In genomic region chr11:67390947-67391303, GRCh38 we compare ENCODE assay signal across 8 cellular contexts. TPM values are rescaled to one million over a fixed set of nuclear protein-coding genes. Genes with fewer than 3 reads are reported as not detected.
DNase-seq lines count a peak whose midpoint lies in the region; ATAC-seq and TF ChIP-seq lines count a peak whose summit lies in the region.

No MANE protein-coding gene starts in this region.

- ATAC-seq in GM21576 (IDR thresholded peaks at IDR 0.05; ENCODE audit: unreplicated experiment) (no peak), HG03159 (IDR thresholded peaks at IDR 0.05; ENCODE audit: unreplicated experiment) (no peak)

- peak overlapping the region; percentile 87 to 93 (median 91) for H3K4me3 Mint-ChIP-seq in CD4-positive, alpha-beta memory T cell

- BruUV-seq in PC-9 (replicated peaks; lab: Mats Ljungman, UMichigan) = no TSS peak

- DNase-seq in CD4-positive, alpha-beta memory T cell = no peak
- no peak for DNase-seq in PC-9
- DNase-seq in epithelial cell of prostate (ENCODE audit: low read depth, low spot score) = no peak
- peak; percentile 46 for DNase-seq in osteoblast (ENCODE audit: insufficient read length, low spot score, missing footprints)
- no peak for DNase-seq in hypothalamus (lab: John Stamatoyannopoulos, UW)
- DNase-seq in HK-2 (ENCODE audit: unreplicated experiment) = no peak

- intact Hi-C loops in CD4-positive, alpha-beta memory T cell (cut with micrococcal nuclease) = loop anchor here (1.0 kb wide), 1 partner anchor 93 kb away; no protein-coding TSS in a partner anchor
- intact Hi-C loops in PC-9 (cut with micrococcal nuclease; ENCODE audit: unreplicated experiment) = loop anchor here (2.0 kb wide), 1 partner anchor 78 kb away; the partner anchor contains the start of gene TMEM134

- peaks cover 33% of the 10 kb centered on the region for H3F3A ChIP-seq in PC-9 (ENCODE audit: insufficient read depth, low read depth)

- H4K20me1 ChIP-seq in PC-9 (ENCODE audit: insufficient read depth) (no peaks in the 10 kb centered on the region; the same call in 1 of the 2 replicates), osteoblast (ENCODE audit: insufficient read depth, low read length) (no peaks in the 10 kb centered on the region)

- H2AFZ ChIP-seq in PC-9 (peak overlapping the region; percentile 91), osteoblast (ENCODE audit: low read length) (peak overlapping the region; percentile 90)

- no peak for TF ChIP-seq CTCF in PC-9 (conservative IDR thresholded peaks at IDR 0.05)
- TF ChIP-seq CTCF in osteoblast (IDR thresholded peaks at IDR 0.05; ENCODE audit: extremely low read depth, low read depth, low read length) = no peak

- H3K27me3 Mint-ChIP-seq in CD4-positive, alpha-beta memory T cell = no peaks in the 10 kb centered on the region

- peak overlapping the region; percentile 79 for H3K27ac ChIP-seq in CD4-positive, alpha-beta memory T cell (ENCODE audit: low read depth, low read length)
- H3K27ac ChIP-seq in PC-9 (peak overlapping the region; percentile 54), epithelial cell of prostate (peak overlapping the region; percentile 35), osteoblast (ENCODE audit: low read depth, low read length) (peak overlapping the region; percentile 83)

- H3K9me3 Mint-ChIP-seq in CD4-positive, alpha-beta memory T cell = peaks cover 0 to 1% (median 0%) of the 10 kb centered on the region in 8 donors

- H3K4me2 ChIP-seq in PC-9 = peak overlapping the region; percentile 96
- peak overlapping the region; percentile 99 for H3K4me2 ChIP-seq in osteoblast (ENCODE audit: insufficient read depth, low read length)

- peaks cover 16% of the 10 kb centered on the region for H3K4me1 ChIP-seq in CD4-positive, alpha-beta memory T cell (ENCODE audit: insufficient read depth, low read length)
- H3K4me1 ChIP-seq in PC-9 (replicated peaks; ENCODE audit: insufficient read depth) = peaks cover 12% of the 10 kb centered on the region; the same call in 1 of the 2 replicates
- H3K4me1 ChIP-seq in osteoblast (ENCODE audit: insufficient read depth, low read length) = peaks cover 13% of the 10 kb centered on the region

- H3K36me3 Mint-ChIP-seq in CD4-positive, alpha-beta memory T cell = peaks cover 4 to 12% of the 10 kb centered on the region in 2 donors

- H3K79me2 ChIP-seq in PC-9 (ENCODE audit: low read depth) = peaks cover 21% of the 10 kb centered on the region
- H3K79me2 ChIP-seq in osteoblast (ENCODE audit: insufficient read depth, low read length) = peaks cover 24% of the 10 kb centered on the region

- CTCF ChIA-PET in CD4-positive, alpha-beta memory T cell (lab: Charles Lee; ENCODE audit: partially characterized antibody) = interaction anchor here (1.4 to 24.8 kb wide), 12 partner anchors 9 to 123 kb away, joined by 3 to 1065 read pairs (median 6); partner anchors contain the start of genes AIP, POLD4, PPP1CA and PTPRCAP
- CTCF ChIA-PET in PC-9 (lab: Charles Lee) = interaction anchor here (0.6 to 1.4 kb wide), 3 partner anchors 34 to 69 kb away, joined by 6 to 28 read pairs (median 14); no protein-coding TSS in a partner anchor

- no peaks in the 10 kb centered on the region for H3K9me2 ChIP-seq in PC-9 (ENCODE audit: insufficient read depth)

- peaks cover 21 to 41% (median 33%) of the 10 kb centered on the region in 4 donors for H3K4me1 Mint-ChIP-seq in CD4-positive, alpha-beta memory T cell

- POLR2A ChIA-PET in CD4-positive, alpha-beta memory T cell (lab: Charles Lee; ENCODE audit: partially characterized antibody) = interaction anchor here (1.1 to 21.5 kb wide), 22 partner anchors 8 to 119 kb away, joined by 3 to 2262 read pairs (median 8); partner anchors contain the start of genes AIP, CARNS1, CDK2AP2 and CLCF1
- POLR2A ChIA-PET in PC-9 (lab: Charles Lee; ENCODE audit: unreplicated experiment) = interaction anchor here (0.6 to 0.7 kb wide), 2 partner anchors 37 to 421 kb away, joined by 4 read pairs; no protein-coding TSS in a partner anchor

- peaks cover 3% of the 10 kb centered on the region for H3K36me3 ChIP-seq in CD4-positive, alpha-beta memory T cell (ENCODE audit: insufficient read depth, low read length)
- H3K36me3 ChIP-seq in PC-9 (ENCODE audit: low read depth) (no peaks in the 10 kb centered on the region), osteoblast (ENCODE audit: insufficient read depth, low read length) (no peaks in the 10 kb centered on the region)

- H3K27ac Mint-ChIP-seq in CD4-positive, alpha-beta memory T cell = peak overlapping the region; percentile 75 to 94 (median 86)

- peak overlapping the region; percentile 63 to 75 for H3K4me3 ChIP-seq in CD4-positive, alpha-beta memory T cell (ENCODE audit: low read length in 2 of 2)
- H3K4me3 ChIP-seq in PC-9 = peak overlapping the region; percentile 89
- H3K4me3 ChIP-seq in osteoblast (ENCODE audit: insufficient read depth, low read length) = peak overlapping the region; percentile 87

- no peaks in the 10 kb centered on the region for H3K9me3 ChIP-seq in CD4-positive, alpha-beta memory T cell (ENCODE audit: control insufficient read depth in 1 of 2, low read length in 2 of 2)
- H3K9me3 ChIP-seq in PC-9 (ENCODE audit: insufficient read depth, low read depth) = no peaks in the 10 kb centered on the region
- H3K9me3 ChIP-seq in osteoblast (ENCODE audit: low read depth, low read length) = no peaks in the 10 kb centered on the region

- H3K27me3 ChIP-seq in CD4-positive, alpha-beta memory T cell (ENCODE audit: insufficient read depth, low read length) = no peaks in the 10 kb centered on the region
- no peaks in the 10 kb centered on the region for H3K27me3 ChIP-seq in PC-9 (ENCODE audit: insufficient read depth, low read depth)
- H3K27me3 ChIP-seq in osteoblast (ENCODE audit: insufficient read depth, low read length) = no peaks in the 10 kb centered on the region

RNA-seq across cellular contexts. Expression of gene RAD9A, which starts 0.9 kb away (rescaled TPM):
- total RNA-seq in CD4-positive, alpha-beta memory T cell = 10 to 100 TPM; 51.8 to 55.9 TPM
- polyA plus RNA-seq in CD4-positive, alpha-beta memory T cell = 1 to 10 TPM; 6.7 to 8.3 TPM
- 62.8 and 79.8 TPM in 2 replicates for total RNA-seq in PC-9 (2021)
- 7.6 and 10.3 TPM in 2 replicates for total RNA-seq in osteoblast

RNA-seq across cellular contexts. Expression of gene PPP1CA, which starts 10.7 kb away (rescaled TPM):
- 100 to 1,000 TPM; 159 to 161 TPM for total RNA-seq in CD4-positive, alpha-beta memory T cell
- polyA plus RNA-seq in CD4-positive, alpha-beta memory T cell = 100 to 1,000 TPM; 474 to 774 TPM
- 306 and 351 TPM in 2 replicates for total RNA-seq in PC-9 (2021)
- 161 and 169 TPM in 2 replicates for total RNA-seq in osteoblast

RNA-seq across cellular contexts. Expression of gene TBC1D10C, which starts 13.0 kb away (rescaled TPM):
- 100 to 1,000 TPM; 371 to 382 TPM for total RNA-seq in CD4-positive, alpha-beta memory T cell
- polyA plus RNA-seq in CD4-positive, alpha-beta memory T cell = 100 to 1,000 TPM; 316 to 331 TPM
- 0.58 TPM in 1 of 2 replicates, not detected in the other for total RNA-seq in PC-9 (2021)
- not detected in 2 replicates for total RNA-seq in osteoblast

RNA-seq across cellular contexts. Expression of gene CLCF1, which starts 17.5 kb away (rescaled TPM):
- total RNA-seq in CD4-positive, alpha-beta memory T cell = 1 to 10 TPM; 5.4 to 6.4 TPM
- polyA plus RNA-seq in CD4-positive, alpha-beta memory T cell = 1 to 10 TPM in 1 of 2 donors, under 1 TPM in 1; 0.45 to 4.4 TPM
- total RNA-seq in PC-9 (2021) (15.9 and 17.0 TPM in 2 replicates), osteoblast (6.2 and 6.9 TPM in 2 replicates)

RNA-seq across cellular contexts. Expression of gene CARNS1, which starts 24.6 kb away (rescaled TPM):
- total RNA-seq in CD4-positive, alpha-beta memory T cell = 1 to 10 TPM; 2.3 to 3.3 TPM
- under 1 TPM; 0.45 to 0.81 TPM for polyA plus RNA-seq in CD4-positive, alpha-beta memory T cell
- total RNA-seq in PC-9 (2021) (0.15 and 0.35 TPM in 2 replicates), osteoblast (under 0.01 TPM in 2 replicates)

Comparison
In these comparisons a context has a peak if more than half of its experiments do, and no peak if none do; other contexts are left out.
1. RNA of gene TBC1D10C, which starts 13.0 kb away (total RNA-seq): 371 to 382 TPM in CD4-positive, alpha-beta memory T cell; 0.58 TPM in PC-9 and not detected in osteoblast; every median in the first group is over 100 times any median in the second.
2. Peak in every context shown above with its lines, with median percentiles within 50 percentile points of each other: H3K27ac ChIP-seq and H3K4me3 ChIP-seq.